In genomic region chr9:122930933-122931850, GRCh38 we compare ENCODE assay signal across 1 cellular context.
TF ChIP-seq lines count a peak whose summit lies in the region.

A gene with protein sequence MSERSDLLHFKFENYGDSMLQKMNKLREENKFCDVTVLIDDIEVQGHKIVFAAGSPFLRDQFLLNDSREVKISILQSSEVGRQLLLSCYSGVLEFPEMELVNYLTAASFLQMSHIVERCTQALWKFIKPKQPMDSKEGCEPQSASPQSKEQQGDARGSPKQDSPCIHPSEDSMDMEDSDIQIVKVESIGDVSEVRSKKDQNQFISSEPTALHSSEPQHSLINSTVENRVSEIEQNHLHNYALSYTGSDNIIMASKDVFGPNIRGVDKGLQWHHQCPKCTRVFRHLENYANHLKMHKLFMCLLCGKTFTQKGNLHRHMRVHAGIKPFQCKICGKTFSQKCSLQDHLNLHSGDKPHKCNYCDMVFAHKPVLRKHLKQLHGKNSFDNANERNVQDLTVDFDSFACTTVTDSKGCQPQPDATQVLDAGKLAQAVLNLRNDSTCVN (minus strand): TSS chr9:122931512. CDS start chr9:122919934, 11,578 bp downstream.

TF ChIP-seq in HEK293, 187 proteins besides CTCF, POLR2A, EP300 and RAD21 (continued from another document and continues in another):
- TF ChIP-seq, protein P1, sequence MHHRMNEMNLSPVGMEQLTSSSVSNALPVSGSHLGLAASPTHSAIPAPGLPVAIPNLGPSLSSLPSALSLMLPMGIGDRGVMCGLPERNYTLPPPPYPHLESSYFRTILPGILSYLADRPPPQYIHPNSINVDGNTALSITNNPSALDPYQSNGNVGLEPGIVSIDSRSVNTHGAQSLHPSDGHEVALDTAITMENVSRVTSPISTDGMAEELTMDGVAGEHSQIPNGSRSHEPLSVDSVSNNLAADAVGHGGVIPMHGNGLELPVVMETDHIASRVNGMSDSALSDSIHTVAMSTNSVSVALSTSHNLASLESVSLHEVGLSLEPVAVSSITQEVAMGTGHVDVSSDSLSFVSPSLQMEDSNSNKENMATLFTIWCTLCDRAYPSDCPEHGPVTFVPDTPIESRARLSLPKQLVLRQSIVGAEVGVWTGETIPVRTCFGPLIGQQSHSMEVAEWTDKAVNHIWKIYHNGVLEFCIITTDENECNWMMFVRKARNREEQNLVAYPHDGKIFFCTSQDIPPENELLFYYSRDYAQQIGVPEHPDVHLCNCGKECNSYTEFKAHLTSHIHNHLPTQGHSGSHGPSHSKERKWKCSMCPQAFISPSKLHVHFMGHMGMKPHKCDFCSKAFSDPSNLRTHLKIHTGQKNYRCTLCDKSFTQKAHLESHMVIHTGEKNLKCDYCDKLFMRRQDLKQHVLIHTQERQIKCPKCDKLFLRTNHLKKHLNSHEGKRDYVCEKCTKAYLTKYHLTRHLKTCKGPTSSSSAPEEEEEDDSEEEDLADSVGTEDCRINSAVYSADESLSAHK (tag by site-specific recombination; IDR thresholded peaks at IDR 0.05), result 0 out of 2 replicates have a peak, but pooled peaks have one; percentile 22
- TF ChIP-seq ZNF248 (tag by site-specific recombination; IDR thresholded peaks at IDR 0.05) (no peak), ZBTB7A (tag by site-specific recombination; IDR thresholded peaks at IDR 0.05; ENCODE audit: low read depth) (0 out of 2 replicates have a peak, but pooled peaks have one; percentile 17), ZNF521 (tag by site-specific recombination; IDR thresholded peaks at IDR 0.05) (no peak), ZNF157 (tag by site-specific recombination; IDR thresholded peaks at IDR 0.05) (no peak), ZBTB8A (tag by site-specific recombination; IDR thresholded peaks at IDR 0.05) (peak; percentile 83), ZNF175 (tag by site-specific recombination; IDR thresholded peaks at IDR 0.05) (no peak), KLF8 (tag by site-specific recombination; IDR thresholded peaks at IDR 0.05) (no peak), ZNF350 (tag by site-specific recombination; IDR thresholded peaks at IDR 0.05) (no peak), ZNF426 (tag by site-specific recombination; IDR thresholded peaks at IDR 0.05) (no peak), ZNF501 (tag by site-specific recombination; IDR thresholded peaks at IDR 0.05) (peak; percentile 62; the same call in 1 of the 2 replicates), ZFHX2 (tag by site-specific recombination; conservative IDR thresholded peaks at IDR 0.05) (peak; percentile 12; the same call in 1 of the 2 replicates), KLF1 (tag by site-specific recombination; IDR thresholded peaks at IDR 0.05) (no peak), ZNF416 (tag by site-specific recombination; IDR thresholded peaks at IDR 0.05) (no peak), ZBTB20 (tag by site-specific recombination; IDR thresholded peaks at IDR 0.05) (peak; percentile 84), ZNF639 (tag by site-specific recombination; IDR thresholded peaks at IDR 0.05) (0 out of 2 replicates have a peak, but pooled peaks have one; percentile 29), ZNF449 (tag by site-specific recombination; IDR thresholded peaks at IDR 0.05) (no peak), ZNF114 (tag by site-specific recombination; IDR thresholded peaks at IDR 0.05) (no peak), ZNF561 (tag by site-specific recombination; IDR thresholded peaks at IDR 0.05; ENCODE audit: borderline replicate concordance) (peak; percentile 45; the same call in 1 of the 2 replicates), ZNF394 (tag by site-specific recombination; IDR thresholded peaks at IDR 0.05; ENCODE audit: borderline replicate concordance) (no peak; the same call in 1 of the 2 replicates), PRDM10 (tag by site-specific recombination; IDR thresholded peaks at IDR 0.05) (0 out of 2 replicates have a peak, but pooled peaks have one; percentile 49), SP2 (tag by site-specific recombination; IDR thresholded peaks at IDR 0.05) (peak; percentile 93), PRDM1 (tag by site-specific recombination; IDR thresholded peaks at IDR 0.05) (no peak), ZNF132 (tag by site-specific recombination; IDR thresholded peaks at IDR 0.05; ENCODE audit: borderline replicate concordance) (no peak), RBAK (tag by site-specific recombination; IDR thresholded peaks at IDR 0.05) (no peak), ZFP3 (tag by site-specific recombination; IDR thresholded peaks at IDR 0.05; ENCODE audit: low read depth) (no peak), ZNF776 (tag by site-specific recombination; IDR thresholded peaks at IDR 0.05; ENCODE audit: borderline replicate concordance) (no peak), ZNF341 (tag by site-specific recombination; IDR thresholded peaks at IDR 0.05; ENCODE audit: low read depth) (peak; percentile 46), ZNF18 (tag by site-specific recombination; IDR thresholded peaks at IDR 0.05) (no peak), ZNF600 (tag by site-specific recombination; IDR thresholded peaks at IDR 0.05) (no peak), ZNF677 (tag by site-specific recombination; IDR thresholded peaks at IDR 0.05) (no peak), ZNF701 (tag by site-specific recombination; IDR thresholded peaks at IDR 0.05) (no peak), OVOL3 (tag by site-specific recombination; IDR thresholded peaks at IDR 0.05) (no peak), FEZF1 (tag by site-specific recombination; IDR thresholded peaks at IDR 0.05) (no peak), ZNF366 (tag by site-specific recombination; conservative IDR thresholded peaks at IDR 0.05) (no peak), ZNF433 (tag by site-specific recombination; IDR thresholded peaks at IDR 0.05; ENCODE audit: low read depth) (no peak)
- TF ChIP-seq, protein P2, sequence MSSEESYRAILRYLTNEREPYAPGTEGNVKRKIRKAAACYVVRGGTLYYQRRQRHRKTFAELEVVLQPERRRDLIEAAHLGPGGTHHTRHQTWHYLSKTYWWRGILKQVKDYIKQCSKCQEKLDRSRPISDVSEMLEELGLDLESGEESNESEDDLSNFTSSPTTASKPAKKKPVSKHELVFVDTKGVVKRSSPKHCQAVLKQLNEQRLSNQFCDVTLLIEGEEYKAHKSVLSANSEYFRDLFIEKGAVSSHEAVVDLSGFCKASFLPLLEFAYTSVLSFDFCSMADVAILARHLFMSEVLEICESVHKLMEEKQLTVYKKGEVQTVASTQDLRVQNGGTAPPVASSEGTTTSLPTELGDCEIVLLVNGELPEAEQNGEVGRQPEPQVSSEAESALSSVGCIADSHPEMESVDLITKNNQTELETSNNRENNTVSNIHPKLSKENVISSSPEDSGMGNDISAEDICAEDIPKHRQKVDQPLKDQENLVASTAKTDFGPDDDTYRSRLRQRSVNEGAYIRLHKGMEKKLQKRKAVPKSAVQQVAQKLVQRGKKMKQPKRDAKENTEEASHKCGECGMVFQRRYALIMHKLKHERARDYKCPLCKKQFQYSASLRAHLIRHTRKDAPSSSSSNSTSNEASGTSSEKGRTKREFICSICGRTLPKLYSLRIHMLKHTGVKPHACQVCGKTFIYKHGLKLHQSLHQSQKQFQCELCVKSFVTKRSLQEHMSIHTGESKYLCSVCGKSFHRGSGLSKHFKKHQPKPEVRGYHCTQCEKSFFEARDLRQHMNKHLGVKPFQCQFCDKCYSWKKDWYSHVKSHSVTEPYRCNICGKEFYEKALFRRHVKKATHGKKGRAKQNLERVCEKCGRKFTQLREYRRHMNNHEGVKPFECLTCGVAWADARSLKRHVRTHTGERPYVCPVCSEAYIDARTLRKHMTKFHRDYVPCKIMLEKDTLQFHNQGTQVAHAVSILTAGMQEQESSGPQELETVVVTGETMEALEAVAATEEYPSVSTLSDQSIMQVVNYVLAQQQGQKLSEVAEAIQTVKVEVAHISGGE (tag by site-specific recombination; conservative IDR thresholded peaks at IDR 0.05; ENCODE audit: low read depth), result peak; percentile 97
- TF ChIP-seq, protein P3, sequence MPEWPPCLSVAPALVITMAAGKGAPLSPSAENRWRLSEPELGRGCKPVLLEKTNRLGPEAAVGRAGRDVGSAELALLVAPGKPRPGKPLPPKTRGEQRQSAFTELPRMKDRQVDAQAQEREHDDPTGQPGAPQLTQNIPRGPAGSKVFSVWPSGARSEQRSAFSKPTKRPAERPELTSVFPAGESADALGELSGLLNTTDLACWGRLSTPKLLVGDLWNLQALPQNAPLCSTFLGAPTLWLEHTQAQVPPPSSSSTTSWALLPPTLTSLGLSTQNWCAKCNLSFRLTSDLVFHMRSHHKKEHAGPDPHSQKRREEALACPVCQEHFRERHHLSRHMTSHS (tag by site-specific recombination; IDR thresholded peaks at IDR 0.05), result no peak
- TF ChIP-seq, protein P4, sequence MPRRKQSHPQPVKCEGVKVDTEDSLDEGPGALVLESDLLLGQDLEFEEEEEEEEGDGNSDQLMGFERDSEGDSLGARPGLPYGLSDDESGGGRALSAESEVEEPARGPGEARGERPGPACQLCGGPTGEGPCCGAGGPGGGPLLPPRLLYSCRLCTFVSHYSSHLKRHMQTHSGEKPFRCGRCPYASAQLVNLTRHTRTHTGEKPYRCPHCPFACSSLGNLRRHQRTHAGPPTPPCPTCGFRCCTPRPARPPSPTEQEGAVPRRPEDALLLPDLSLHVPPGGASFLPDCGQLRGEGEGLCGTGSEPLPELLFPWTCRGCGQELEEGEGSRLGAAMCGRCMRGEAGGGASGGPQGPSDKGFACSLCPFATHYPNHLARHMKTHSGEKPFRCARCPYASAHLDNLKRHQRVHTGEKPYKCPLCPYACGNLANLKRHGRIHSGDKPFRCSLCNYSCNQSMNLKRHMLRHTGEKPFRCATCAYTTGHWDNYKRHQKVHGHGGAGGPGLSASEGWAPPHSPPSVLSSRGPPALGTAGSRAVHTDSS (tag by site-specific recombination; IDR thresholded peaks at IDR 0.05), result no peak
- TF ChIP-seq, protein P5, sequence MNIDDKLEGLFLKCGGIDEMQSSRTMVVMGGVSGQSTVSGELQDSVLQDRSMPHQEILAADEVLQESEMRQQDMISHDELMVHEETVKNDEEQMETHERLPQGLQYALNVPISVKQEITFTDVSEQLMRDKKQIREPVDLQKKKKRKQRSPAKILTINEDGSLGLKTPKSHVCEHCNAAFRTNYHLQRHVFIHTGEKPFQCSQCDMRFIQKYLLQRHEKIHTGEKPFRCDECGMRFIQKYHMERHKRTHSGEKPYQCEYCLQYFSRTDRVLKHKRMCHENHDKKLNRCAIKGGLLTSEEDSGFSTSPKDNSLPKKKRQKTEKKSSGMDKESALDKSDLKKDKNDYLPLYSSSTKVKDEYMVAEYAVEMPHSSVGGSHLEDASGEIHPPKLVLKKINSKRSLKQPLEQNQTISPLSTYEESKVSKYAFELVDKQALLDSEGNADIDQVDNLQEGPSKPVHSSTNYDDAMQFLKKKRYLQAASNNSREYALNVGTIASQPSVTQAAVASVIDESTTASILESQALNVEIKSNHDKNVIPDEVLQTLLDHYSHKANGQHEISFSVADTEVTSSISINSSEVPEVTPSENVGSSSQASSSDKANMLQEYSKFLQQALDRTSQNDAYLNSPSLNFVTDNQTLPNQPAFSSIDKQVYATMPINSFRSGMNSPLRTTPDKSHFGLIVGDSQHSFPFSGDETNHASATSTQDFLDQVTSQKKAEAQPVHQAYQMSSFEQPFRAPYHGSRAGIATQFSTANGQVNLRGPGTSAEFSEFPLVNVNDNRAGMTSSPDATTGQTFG (tag by site-specific recombination; IDR thresholded peaks at IDR 0.05; ENCODE audit: borderline replicate concordance), result no peak
